ENCODE assay signal across 11 cellular contexts in genomic region chr14:77882631-77883030, GRCh38.
DNase-seq lines count a peak whose midpoint lies in the region; ATAC-seq and TF ChIP-seq lines count a peak whose summit lies in the region.
"Had no signal": no experiment of that assay in that cellular context is flagged by ENCODE, and none has a peak within 500 bp of the region (broad histone marks: within the 10 kb centered on the region; RNA-seq: fewer than 3 reads in every experiment).

No MANE protein-coding gene starts in this region.

- TF ChIP-seq POLR2A in heart left ventricle (IDR thresholded peaks at IDR 0.05): no peak

- WGBS in heart left ventricle, 4 donors: 30 to 38% (median 34%) methylated on average over 4 of the region's 4 CpGs

- TF ChIP-seq CTCF in heart left ventricle (IDR thresholded peaks at IDR 0.05): no peak
- TF ChIP-seq CTCF in type B pancreatic cell (conservative IDR thresholded peaks at IDR 0.05): no peak

- H3K36me3 Mint-ChIP-seq in type B pancreatic cell: peaks cover 7% of the 10 kb centered on the region
- H3K36me3 Mint-ChIP-seq in activated CD4-positive, alpha-beta T cell treated with anti-CD3 and anti-CD28 coated beads, Interleukin-2, amount 10 ng/mL, durations not matched to agents 24 days and 14 days (ENCODE audit: low read depth): no peaks in the 10 kb centered on the region
- H3K36me3 Mint-ChIP-seq: natural killer cell treated with Interleukin-12 subunit alpha and Interleukin-12 subunit beta and Interleukin-15 and Interleukin-18, amount 100 ng/mL, for 72 hours had no signal

- no peaks in the 10 kb centered on the region for H3K36me3 ChIP-seq in SJCRH30
- H3K36me3 ChIP-seq in heart left ventricle: peaks cover 0 to 7% (median 3%) of the 10 kb centered on the region in 9 donors
- H3K36me3 ChIP-seq: brain microvascular endothelial cell had no signal

- ATAC-seq in heart left ventricle: peak; percentile 85 to 91 (median 86)
- ATAC-seq in GM18868 (IDR thresholded peaks at IDR 0.05; ENCODE audit: unreplicated experiment): no peak
- ATAC-seq: natural killer cell treated with Interleukin-12 subunit alpha and Interleukin-12 subunit beta and Interleukin-15 and Interleukin-18, amount 100 ng/mL, for 72 hours had no signal

- H3K4me3 Mint-ChIP-seq in type B pancreatic cell: no peak overlapping the region
- H3K4me3 Mint-ChIP-seq in activated CD4-positive, alpha-beta T cell treated with anti-CD3 and anti-CD28 coated beads, Interleukin-2, amount 10 ng/mL, durations not matched to agents 24 days and 14 days: no peak overlapping the region
- H3K4me3 Mint-ChIP-seq: natural killer cell treated with Interleukin-12 subunit alpha and Interleukin-12 subunit beta and Interleukin-15 and Interleukin-18, amount 100 ng/mL, for 72 hours had no signal

- intact Hi-C loops in heart left ventricle (cut with DNase I): no loop called here
- intact Hi-C loops in activated CD4-positive, alpha-beta T cell treated with anti-CD3 and anti-CD28 coated beads, Interleukin-2, amount 10 ng/mL, durations not matched to agents 24 days and 14 days (cut with micrococcal nuclease): no loop called here

- H3K9me3 ChIP-seq in SJCRH30 (replicated peaks) (no peaks in the 10 kb centered on the region), heart left ventricle (no peaks in the 10 kb centered on the region)

- no peak overlapping the region for H3K4me3 ChIP-seq in SJCRH30
- H3K4me3 ChIP-seq in heart left ventricle: no peak overlapping the region

- H3K27me3 ChIP-seq in SJCRH30 (no peaks in the 10 kb centered on the region), heart left ventricle (no peaks in the 10 kb centered on the region)
- H3K27me3 ChIP-seq: brain microvascular endothelial cell had no signal

- DNase-seq in DMS79 treated with DMSO at 0.1 percent for 48 hours (lab: John Stamatoyannopoulos, UW): peak; percentile 100
- peak in 1 of 2 experiments; percentile 40 for DNase-seq in SJCRH30
- DNase-seq in heart left ventricle: peak in 3 of 5 donors; percentile 24 to 51 (median 41)
- peak; percentile 28 for DNase-seq in renal cortical epithelial cell (ENCODE audit: low read depth)
- no peak for DNase-seq in type B pancreatic cell (ENCODE audit: extremely low spot score, unreplicated experiment)
- no peak for DNase-seq in activated CD4-positive, alpha-beta T cell treated with anti-CD3 and anti-CD28 coated beads, Interleukin-2, amount 10 ng/mL, durations not matched to agents 24 days and 14 days
- no peak for DNase-seq in stimulated activated naive CD4-positive, alpha-beta T cell (lab: John Stamatoyannopoulos, UW)
- DNase-seq: brain microvascular endothelial cell, GF-D8 had no signal

- H3K4me1 ChIP-seq in SJCRH30: peaks cover 17% of the 10 kb centered on the region
- peaks cover 0 to 52% (median 19%) of the 10 kb centered on the region in 12 donors for H3K4me1 ChIP-seq in heart left ventricle

- no peaks in the 10 kb centered on the region for H3K9me3 Mint-ChIP-seq in type B pancreatic cell
- no peaks in the 10 kb centered on the region for H3K9me3 Mint-ChIP-seq in activated CD4-positive, alpha-beta T cell treated with anti-CD3 and anti-CD28 coated beads, Interleukin-2, amount 10 ng/mL, durations not matched to agents 24 days and 14 days
- H3K9me3 Mint-ChIP-seq: natural killer cell treated with Interleukin-12 subunit alpha and Interleukin-12 subunit beta and Interleukin-15 and Interleukin-18, amount 100 ng/mL, for 72 hours had no signal

- no peaks in the 10 kb centered on the region for H3K27me3 Mint-ChIP-seq in type B pancreatic cell
- H3K27me3 Mint-ChIP-seq in activated CD4-positive, alpha-beta T cell treated with anti-CD3 and anti-CD28 coated beads, Interleukin-2, amount 10 ng/mL, durations not matched to agents 24 days and 14 days: no peaks in the 10 kb centered on the region
- H3K27me3 Mint-ChIP-seq: natural killer cell treated with Interleukin-12 subunit alpha and Interleukin-12 subunit beta and Interleukin-15 and Interleukin-18, amount 100 ng/mL, for 72 hours had no signal

- peaks cover 31% of the 10 kb centered on the region for H3K4me1 Mint-ChIP-seq in type B pancreatic cell (ENCODE audit: unreplicated experiment)
- H3K4me1 Mint-ChIP-seq in activated CD4-positive, alpha-beta T cell treated with anti-CD3 and anti-CD28 coated beads, Interleukin-2, amount 10 ng/mL, durations not matched to agents 24 days and 14 days: no peaks in the 10 kb centered on the region

- H3K27ac ChIP-seq in SJCRH30 (peak overlapping the region; percentile 33), heart left ventricle (peak overlapping the region in 11 of 12 donors; percentile 6 to 76 (median 54))
- H3K27ac ChIP-seq: brain microvascular endothelial cell had no signal

- no peak overlapping the region for H3K27ac Mint-ChIP-seq in type B pancreatic cell
- H3K27ac Mint-ChIP-seq in activated CD4-positive, alpha-beta T cell treated with anti-CD3 and anti-CD28 coated beads, Interleukin-2, amount 10 ng/mL, durations not matched to agents 24 days and 14 days: no peak overlapping the region
- H3K27ac Mint-ChIP-seq: natural killer cell treated with Interleukin-12 subunit alpha and Interleukin-12 subunit beta and Interleukin-15 and Interleukin-18, amount 100 ng/mL, for 72 hours had no signal

Comparison
In these comparisons a context has a peak if more than half of its experiments do, and no peak if none do; other contexts are left out.
1. DNase-seq: peak in DMS79 treated with DMSO at 0.1 percent for 48 hours (single experiment), heart left ventricle (3 of 5) and renal cortical epithelial cell (single experiment); none in type B pancreatic cell (single experiment), activated CD4-positive, alpha-beta T cell treated with anti-CD3 and anti-CD28 coated beads, Interleukin-2, amount 10 ng/mL, durations not matched to agents 24 days and 14 days (single experiment) and stimulated activated naive CD4-positive, alpha-beta T cell (0 of 6).